Comparison of ENCODE assay signal across 8 cellular contexts in genomic region chr1:28247603-28248272, GRCh38. TPM values are rescaled to one million over a fixed set of nuclear protein-coding genes. Genes with fewer than 3 reads are reported as not detected.
DNase-seq lines count a peak whose midpoint lies in the region; ATAC-seq and TF ChIP-seq lines count a peak whose summit lies in the region.

No MANE protein-coding gene starts in this region.

- H3K9ac ChIP-seq in iPS-15b (ENCODE audit: low read depth, low read length): no peak overlapping the region

- ATAC-seq in activated B cell treated with CpG ODN at 0.5 μM for 24 hours (ENCODE audit: low read depth) (no peak), GM21526 (IDR thresholded peaks at IDR 0.05; ENCODE audit: low FRiP score, unreplicated experiment) (no peak)
- ATAC-seq in stimulated activated naive B cell treated with anti-CD40 and anti-IgM and Interleukin-4, amounts not matched to agents 10 μg/mL and 1 μg/mL and 100 μg/mL, for 72 hours (replicated peaks): no peak

- peak overlapping the region; percentile 40 for H3K4me3 ChIP-seq in iPS-15b (ENCODE audit: low read depth, low read length)

- CTCF ChIA-PET in activated B cell treated with CpG ODN at 0.5 μM for 24 hours (lab: Charles Lee) (interaction anchor here (0.7 to 3.2 kb wide), 20 partner anchors 9 to 629 kb away, joined by 3 to 20 read pairs (median 6); partner anchors contain the start of genes ATP5IF1, MED18 and SESN2), HEK293T (lab: Yijun Ruan, JAX) (interaction anchor here (0.7 to 2.4 kb wide), 13 partner anchors 8 to 333 kb away, joined by 3 to 23 read pairs (median 5); partner anchors contain the start of genes ATP5IF1 and SESN2)

- intact Hi-C loops in activated B cell treated with CpG ODN at 0.5 μM for 24 hours (cut with micrococcal nuclease): loop anchor here (1.0 to 5.0 kb wide), 16 partner anchors 11 to 935 kb away; partner anchors contain the start of genes ATP5IF1, DNAJC8, GMEB1 and MED18

- no peaks in the 10 kb centered on the region for H3K27me3 ChIP-seq in iPS-15b (ENCODE audit: control insufficient read depth, insufficient read depth, low read length)

- H3K36me3 ChIP-seq in iPS-15b (ENCODE audit: control insufficient read depth, insufficient read depth, low read length): no peaks in the 10 kb centered on the region

- H3K27ac Mint-ChIP-seq in activated B cell treated with CpG ODN at 0.5 μM for 24 hours: peak overlapping the region; percentile 99
- peak overlapping the region; percentile 99 for H3K27ac Mint-ChIP-seq in stimulated activated naive B cell treated with anti-CD40 and anti-IgM and Interleukin-4, amounts not matched to agents 10 μg/mL and 1 μg/mL and 100 μg/mL, for 72 hours

- no peaks in the 10 kb centered on the region for H3K9me3 Mint-ChIP-seq in activated B cell treated with CpG ODN at 0.5 μM for 24 hours
- H3K9me3 Mint-ChIP-seq in stimulated activated naive B cell treated with anti-CD40 and anti-IgM and Interleukin-4, amounts not matched to agents 10 μg/mL and 1 μg/mL and 100 μg/mL, for 72 hours: no peaks in the 10 kb centered on the region

- DNase-seq in DMS153 treated with DMSO at 0.1 percent for 48 hours (lab: John Stamatoyannopoulos, UW; ENCODE audit: unreplicated experiment): peak; percentile 63
- no peak for DNase-seq in DMS153 (lab: John Stamatoyannopoulos, UW)
- DNase-seq in activated B cell treated with CpG ODN at 0.5 μM for 24 hours: no peak
- DNase-seq in stimulated activated naive B cell treated with anti-CD40 and anti-IgM and Interleukin-4, amounts not matched to agents 10 μg/mL and 1 μg/mL and 100 μg/mL, for 72 hours: no peak
- no peak for DNase-seq in HEK293T (ENCODE audit: extremely low spot score)
- no peak for DNase-seq in NCI-H146 (lab: John Stamatoyannopoulos, UW)

- H3K4me1 ChIP-seq in iPS-15b (ENCODE audit: control insufficient read depth, insufficient read depth, low read length): peaks cover 14% of the 10 kb centered on the region

- no peak for TF ChIP-seq CTCF in activated B cell treated with CpG ODN at 0.5 μM for 24 hours (IDR thresholded peaks at IDR 0.05)

- POLR2A ChIA-PET in activated B cell treated with CpG ODN at 0.5 μM for 24 hours (lab: Charles Lee): interaction anchor here (0.9 to 7.9 kb wide), 12 partner anchors 8 to 401 kb away, joined by 3 to 171 read pairs (median 6); partner anchors contain the start of genes ATP5IF1, DNAJC8, EYA3 and MED18
- POLR2A ChIA-PET in HEK293T (lab: Yijun Ruan, JAX): interaction anchor here (0.8 to 7.1 kb wide), 12 partner anchors 12 to 334 kb away, joined by 3 to 89 read pairs (median 6); partner anchors contain the start of genes ATP5IF1, MED18, PHACTR4 and RCC1

- no peaks in the 10 kb centered on the region for H3K27me3 Mint-ChIP-seq in activated B cell treated with CpG ODN at 0.5 μM for 24 hours
- no peaks in the 10 kb centered on the region for H3K27me3 Mint-ChIP-seq in stimulated activated naive B cell treated with anti-CD40 and anti-IgM and Interleukin-4, amounts not matched to agents 10 μg/mL and 1 μg/mL and 100 μg/mL, for 72 hours

- H3K4me1 Mint-ChIP-seq in activated B cell treated with CpG ODN at 0.5 μM for 24 hours: peaks cover 61% of the 10 kb centered on the region
- H3K4me1 Mint-ChIP-seq in stimulated activated naive B cell treated with anti-CD40 and anti-IgM and Interleukin-4, amounts not matched to agents 10 μg/mL and 1 μg/mL and 100 μg/mL, for 72 hours: peaks cover 35 to 48% of the 10 kb centered on the region in 2 donors

- H3K9me3 ChIP-seq in iPS-15b (ENCODE audit: control insufficient read depth, insufficient read depth, low read length): no peaks in the 10 kb centered on the region

- peak overlapping the region; percentile 99 for H3K4me3 Mint-ChIP-seq in activated B cell treated with CpG ODN at 0.5 μM for 24 hours
- peak overlapping the region; percentile 96 to 97 for H3K4me3 Mint-ChIP-seq in stimulated activated naive B cell treated with anti-CD40 and anti-IgM and Interleukin-4, amounts not matched to agents 10 μg/mL and 1 μg/mL and 100 μg/mL, for 72 hours

- peaks cover 8% of the 10 kb centered on the region for H3K36me3 Mint-ChIP-seq in activated B cell treated with CpG ODN at 0.5 μM for 24 hours (ENCODE audit: low read depth)
- H3K36me3 Mint-ChIP-seq in stimulated activated naive B cell treated with anti-CD40 and anti-IgM and Interleukin-4, amounts not matched to agents 10 μg/mL and 1 μg/mL and 100 μg/mL, for 72 hours: no peaks in the 10 kb centered on the region

TF ChIP-seq in HEK293T, 16 proteins besides CTCF, POLR2A, EP300 and RAD21:
- TF ChIP-seq FOXM1 (IDR thresholded peaks at IDR 0.05; ENCODE audit: borderline replicate concordance) (no peak), L3MBTL2 (conservative IDR thresholded peaks at IDR 0.05) (no peak), ARNT (IDR thresholded peaks at IDR 0.05) (no peak), LEF1 (IDR thresholded peaks at IDR 0.05; ENCODE audit: borderline replicate concordance) (no peak), BHLHE40 (IDR thresholded peaks at IDR 0.05; ENCODE audit: borderline replicate concordance) (no peak), TARDBP (IDR thresholded peaks at IDR 0.05) (no peak), SP1 (IDR thresholded peaks at IDR 0.05) (no peak), FOXK2 (IDR thresholded peaks at IDR 0.05) (no peak), NFRKB (IDR thresholded peaks at IDR 0.05) (no peak), ZNF384 (IDR thresholded peaks at IDR 0.05) (no peak), CTBP1 (IDR thresholded peaks at IDR 0.05; ENCODE audit: borderline replicate concordance) (no peak), HDGF (IDR thresholded peaks at IDR 0.05; ENCODE audit: borderline replicate concordance) (no peak), SUZ12 (IDR thresholded peaks at IDR 0.05) (no peak)

RNA-seq across cellular contexts. Expression of gene SESN2, which starts 11.6 kb away (rescaled TPM):
- 19.5 and 19.8 TPM in 2 replicates for total RNA-seq in activated B cell treated with CpG ODN at 0.5 μM for 24 hours

RNA-seq across cellular contexts. Expression of gene ATP5IF1, which starts 11.8 kb away (rescaled TPM):
- 87.0 and 104 TPM in 2 replicates for total RNA-seq in activated B cell treated with CpG ODN at 0.5 μM for 24 hours

RNA-seq across cellular contexts. Expression of gene DNAJC8, which starts 14.9 kb away (rescaled TPM):
- 103 and 104 TPM in 2 replicates for total RNA-seq in activated B cell treated with CpG ODN at 0.5 μM for 24 hours
